Comparison of ENCODE assay signal across 8 cellular contexts in the genomic region with DNA sequence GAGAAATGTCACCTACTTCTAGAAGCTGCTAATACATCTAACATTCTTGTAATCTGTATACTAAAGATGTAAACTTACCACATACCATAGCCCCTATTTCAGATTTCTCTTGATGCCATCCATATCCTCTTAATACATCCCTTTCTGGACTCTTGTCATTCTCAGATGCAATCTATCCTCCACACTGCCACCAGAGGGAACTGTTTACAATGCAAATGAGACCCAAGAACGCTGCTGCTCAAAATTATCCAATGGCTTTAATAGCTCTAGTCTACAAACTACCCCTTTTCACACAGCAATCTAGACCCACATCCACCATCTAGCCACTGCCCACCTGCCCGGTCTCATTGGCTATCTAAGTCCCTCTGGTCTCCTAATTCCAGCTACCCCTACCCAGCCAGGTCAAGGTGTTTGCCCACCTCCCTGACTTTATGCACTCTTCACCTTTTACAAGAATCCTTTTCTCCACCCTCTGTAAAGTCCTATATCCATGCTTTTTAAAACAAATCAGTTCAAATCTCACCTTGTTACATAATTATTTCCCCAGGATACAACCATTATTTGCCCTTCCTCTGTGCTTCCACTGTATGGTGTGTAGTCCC. TPM values are rescaled to one million over a fixed set of nuclear protein-coding genes. Genes with fewer than 3 reads are reported as not detected.
DNase-seq lines count a peak whose midpoint lies in the region; ATAC-seq and TF ChIP-seq lines count a peak whose summit lies in the region.

No MANE protein-coding gene starts in this region.

- peak; percentile 34 for DNase-seq in activated naive CD4-positive, alpha-beta T cell treated with anti-CD3 and anti-CD28 coated beads, Interleukin-2, amount 10 ng/mL, durations not matched to agents 7 days and 5 days
- DNase-seq in activated naive CD4-positive, alpha-beta T cell treated with anti-CD3 and anti-CD28 coated beads, Interleukin-2, amount 50 U/mL, for 16 hours: no peak
- peak; percentile 50 for DNase-seq in Jurkat, Clone E6-1 (ENCODE audit: low read depth, low spot score)
- DNase-seq in SK-MEL-5 (ENCODE audit: low read depth, low spot score) (peak; percentile 81), esophagus squamous epithelium (lab: John Stamatoyannopoulos, UW) (no peak), prostate gland (ENCODE audit: low spot score) (peak; percentile 28)
- no peak for DNase-seq in CD8-positive, alpha-beta memory T cell

- H3K9me3 Mint-ChIP-seq in activated naive CD4-positive, alpha-beta T cell treated with anti-CD3 and anti-CD28 coated beads, Interleukin-2, amount 10 ng/mL, durations not matched to agents 7 days and 5 days: no peaks in the 10 kb centered on the region
- no peaks in the 10 kb centered on the region for H3K9me3 Mint-ChIP-seq in CD8-positive, alpha-beta memory T cell

- H3K36me3 ChIP-seq in esophagus squamous epithelium (no peaks in the 10 kb centered on the region), prostate gland (no peaks in the 10 kb centered on the region)
- H3K36me3 ChIP-seq in CD8-positive, alpha-beta memory T cell (ENCODE audit: insufficient read depth, low read length): no peaks in the 10 kb centered on the region

- no peak overlapping the region for H3K27ac Mint-ChIP-seq in activated naive CD4-positive, alpha-beta T cell treated with anti-CD3 and anti-CD28 coated beads, Interleukin-2, amount 10 ng/mL, durations not matched to agents 7 days and 5 days
- H3K27ac Mint-ChIP-seq in CD8-positive, alpha-beta memory T cell: no peak overlapping the region

- POLR2A ChIA-PET in CD8-positive, alpha-beta memory T cell (lab: Charles Lee): no interaction called here

- H3K9me3 ChIP-seq in esophagus squamous epithelium (no peaks in the 10 kb centered on the region), prostate gland (no peaks in the 10 kb centered on the region)
- no peaks in the 10 kb centered on the region for H3K9me3 ChIP-seq in CD8-positive, alpha-beta memory T cell (ENCODE audit: low read length)

- peaks cover 2% of the 10 kb centered on the region for H3K4me1 Mint-ChIP-seq in activated naive CD4-positive, alpha-beta T cell treated with anti-CD3 and anti-CD28 coated beads, Interleukin-2, amount 10 ng/mL, durations not matched to agents 7 days and 5 days
- H3K4me1 Mint-ChIP-seq in CD8-positive, alpha-beta memory T cell: peaks cover 2 to 4% (median 3%) of the 10 kb centered on the region in 3 donors

- CTCF ChIA-PET in activated naive CD4-positive, alpha-beta T cell treated with anti-CD3 and anti-CD28 coated beads, Interleukin-2, amount 10 ng/mL, durations not matched to agents 7 days and 5 days (lab: Charles Lee): interaction anchor here (0.6 to 1.2 kb wide), 6 partner anchors 10 to 100 kb away, joined by 3 to 11 read pairs (median 3); a partner anchor contains a TSS
- CTCF ChIA-PET in CD8-positive, alpha-beta memory T cell (lab: Charles Lee): interaction anchor here (0.7 kb wide), 1 partner anchor 92 kb away, joined by 3 read pairs; no protein-coding TSS in a partner anchor

- peaks cover 0 to 22% (median 3%) of the 10 kb centered on the region in 3 donors for H3K4me1 ChIP-seq in esophagus squamous epithelium
- no peaks in the 10 kb centered on the region for H3K4me1 ChIP-seq in prostate gland (replicated peaks)
- H3K4me1 ChIP-seq in CD8-positive, alpha-beta memory T cell (ENCODE audit: insufficient read depth, low read length): no peaks in the 10 kb centered on the region

- H3K27ac ChIP-seq in esophagus squamous epithelium (peak overlapping the region; percentile 24 to 69 (median 60)), prostate gland (no peak overlapping the region)
- no peak overlapping the region for H3K27ac ChIP-seq in CD8-positive, alpha-beta memory T cell (ENCODE audit: low read depth, low read length)

- TF ChIP-seq CTCF in esophagus squamous epithelium (IDR thresholded peaks at IDR 0.05) (peak in 5 of 6 experiments; percentile 41 to 63 (median 46)), prostate gland (IDR thresholded peaks at IDR 0.05) (peak in 3 of 4 experiments; percentile 32 to 63 (median 52))

- no peak overlapping the region for H3K4me3 Mint-ChIP-seq in activated naive CD4-positive, alpha-beta T cell treated with anti-CD3 and anti-CD28 coated beads, Interleukin-2, amount 10 ng/mL, durations not matched to agents 7 days and 5 days
- no peak overlapping the region for H3K4me3 Mint-ChIP-seq in CD8-positive, alpha-beta memory T cell

- no peaks in the 10 kb centered on the region for H3K36me3 Mint-ChIP-seq in activated naive CD4-positive, alpha-beta T cell treated with anti-CD3 and anti-CD28 coated beads, Interleukin-2, amount 10 ng/mL, durations not matched to agents 7 days and 5 days
- H3K36me3 Mint-ChIP-seq in CD8-positive, alpha-beta memory T cell: no peaks in the 10 kb centered on the region

- intact Hi-C loops in esophagus squamous epithelium (cut with DNase I): loop anchor here (10.0 kb wide), 1 partner anchor 90 kb away; a partner anchor contains a TSS
- intact Hi-C loops in prostate gland (cut with DNase I): loop anchor here (5.0 kb wide), 1 partner anchor 93 kb away; a partner anchor contains a TSS

- H3K4me3 ChIP-seq in Jurkat, Clone E6-1 (ENCODE audit: low read length): no peak overlapping the region
- H3K4me3 ChIP-seq in esophagus squamous epithelium (no peak overlapping the region), prostate gland (no peak overlapping the region)
- H3K4me3 ChIP-seq in CD8-positive, alpha-beta memory T cell (ENCODE audit: low read length): no peak overlapping the region

- peaks cover 16% of the 10 kb centered on the region for H3K27me3 Mint-ChIP-seq in activated naive CD4-positive, alpha-beta T cell treated with anti-CD3 and anti-CD28 coated beads, Interleukin-2, amount 10 ng/mL, durations not matched to agents 7 days and 5 days
- H3K27me3 Mint-ChIP-seq in CD8-positive, alpha-beta memory T cell: peaks cover 11 to 51% of the 10 kb centered on the region in 2 donors

- ATAC-seq in GM21526 (IDR thresholded peaks at IDR 0.05; ENCODE audit: low FRiP score, unreplicated experiment): peak; percentile 44

- TF ChIP-seq POLR2A in esophagus squamous epithelium (IDR thresholded peaks at IDR 0.05): no peak
- no peak for TF ChIP-seq POLR2A in prostate gland (IDR thresholded peaks at IDR 0.05)

- H3K27me3 ChIP-seq in esophagus squamous epithelium (no peaks in the 10 kb centered on the region), prostate gland (replicated peaks; ENCODE audit: insufficient read depth) (no peaks in the 10 kb centered on the region)
- no peaks in the 10 kb centered on the region for H3K27me3 ChIP-seq in CD8-positive, alpha-beta memory T cell (ENCODE audit: insufficient read depth, low read length, poor library complexity, severe bottlenecking)

- in situ Hi-C loops in SK-MEL-5 (cut with HindIII; ENCODE audit: low pct_unique_long_range_greater_than_20kb, low sequenced_read_pairs): no loop called here

- 20 to 27% methylated on average over 2 of the region's 2 CpGs for WGBS in esophagus squamous epithelium, 2 donors
- WGBS in prostate gland: 31% methylated on average over 2 of the region's 2 CpGs

RNA-seq across cellular contexts. Expression of a gene that starts 14.8 kb away (rescaled TPM):
- 3.1 TPM for polyA plus RNA-seq in Jurkat, Clone E6-1 (2012; ENCODE audit: insufficient read depth, insufficient read length)
- 26.0 and 27.7 TPM in 2 replicates for total RNA-seq in SK-MEL-5 (2014; rRNA removed; shearing (Covaris generic))
- polyA plus RNA-seq in SK-MEL-5 (2015; cell fraction: cytosol; rRNA removed): 36.7 and 37.4 TPM in 2 replicates
- 32.7 and 44.3 TPM in 2 replicates for polyA plus RNA-seq in SK-MEL-5 (2015; cell fraction: nucleus; rRNA removed)
- total RNA-seq in esophagus squamous epithelium (10 to 100 TPM in 1 of 4 donors, 1 to 10 TPM in 3; 1.3 to 10.7 (median 4.6) TPM), prostate gland (10 to 100 TPM in 1 of 2 donors, 1 to 10 TPM in 1; 6.5 to 14.7 TPM)
- total RNA-seq in CD8-positive, alpha-beta memory T cell: not detected
- not detected for polyA plus RNA-seq in CD8-positive, alpha-beta memory T cell

RNA-seq across cellular contexts. Expression of a gene that starts 59.4 kb away (rescaled TPM):
- 13.1 TPM for polyA plus RNA-seq in Jurkat, Clone E6-1 (2012; ENCODE audit: insufficient read depth, insufficient read length)
- total RNA-seq in SK-MEL-5 (2014; rRNA removed; shearing (Covaris generic)): 9.4 and 12.0 TPM in 2 replicates
- polyA plus RNA-seq in SK-MEL-5 (2015; cell fraction: cytosol; rRNA removed): 11.0 and 13.7 TPM in 2 replicates
- 13.2 and 13.5 TPM in 2 replicates for polyA plus RNA-seq in SK-MEL-5 (2015; cell fraction: nucleus; rRNA removed)
- total RNA-seq in esophagus squamous epithelium: 10 to 100 TPM in 2 of 4 donors, 1 to 10 TPM in 2; 5.7 to 11.5 (median 9.0) TPM
- 1 to 10 TPM; 4.0 to 6.8 TPM for total RNA-seq in prostate gland
- total RNA-seq in CD8-positive, alpha-beta memory T cell: 10 to 100 TPM; 18.9 to 20.7 TPM
- polyA plus RNA-seq in CD8-positive, alpha-beta memory T cell: 7.9 TPM

Comparison
In these comparisons a context has a peak if more than half of its experiments do, and no peak if none do; other contexts are left out.
1. DNase-seq: peak in activated naive CD4-positive, alpha-beta T cell treated with anti-CD3 and anti-CD28 coated beads, Interleukin-2, amount 10 ng/mL, durations not matched to agents 7 days and 5 days (single experiment), Jurkat, Clone E6-1 (single experiment), SK-MEL-5 (single experiment) and prostate gland (single experiment); none in activated naive CD4-positive, alpha-beta T cell treated with anti-CD3 and anti-CD28 coated beads, Interleukin-2, amount 50 U/mL, for 16 hours (single experiment), esophagus squamous epithelium (single experiment) and CD8-positive, alpha-beta memory T cell (0 of 5).
2. H3K27ac ChIP-seq: peak in esophagus squamous epithelium (4 of 4); none in prostate gland (0 of 2) and CD8-positive, alpha-beta memory T cell (single experiment).